In the genomic region with DNA sequence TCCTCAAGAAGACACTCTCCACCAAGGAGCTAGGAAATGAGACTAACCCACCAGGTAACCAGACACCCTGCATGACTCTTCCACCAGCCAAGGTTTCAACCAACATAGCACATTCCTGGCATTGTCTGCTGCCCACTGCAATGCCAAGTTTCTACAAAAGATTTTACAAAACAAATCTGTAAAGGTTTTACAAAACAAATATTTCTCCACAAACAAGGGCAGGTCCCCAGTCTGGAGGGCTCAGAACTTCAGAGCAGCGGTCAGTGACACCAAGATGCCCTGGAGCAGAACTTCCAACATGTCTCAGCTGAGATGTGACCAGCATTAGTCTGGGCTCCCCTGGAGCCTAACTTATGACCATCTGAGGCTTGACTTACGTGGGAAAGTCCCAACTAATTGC, we compare ENCODE assay signal across 25 cellular contexts. TPM values are rescaled to one million over a fixed set of nuclear protein-coding genes. Genes with fewer than 3 reads are reported as not detected.
A peak's percentile ranks its signal among the peaks of the same experiment; 100 is the strongest.
DNase-seq lines count a peak whose midpoint lies in the region; ATAC-seq, FAIRE-seq and TF ChIP-seq lines count a peak whose summit lies in the region.
"Had no signal": no experiment of that assay in that cellular context is flagged by ENCODE, and none has a peak within 500 bp of the region (broad histone marks: within the 10 kb centered on the region; RNA-seq: fewer than 3 reads in every experiment).

No MANE protein-coding gene starts in this region.

- H3K27me3 ChIP-seq in GM23248 (replicated peaks; ENCODE audit: insufficient read depth) (no peaks in the 10 kb centered on the region), Panc1 (ENCODE audit: control insufficient read depth, insufficient read depth, low read length) (no peaks in the 10 kb centered on the region), bronchial epithelial cell (ENCODE audit: control insufficient read depth, insufficient read depth, low read length) (no peaks in the 10 kb centered on the region)
- H3K27me3 ChIP-seq: dorsolateral prefrontal cortex, heart right ventricle, left lung, vagina had no signal

- CTCF ChIA-PET in Panc1 (lab: Charles Lee), result interaction anchor here (0.8 kb wide), 1 partner anchor 580 kb away, joined by 3 read pairs; no protein-coding TSS in a partner anchor

- in situ Hi-C loops in GM23248 (cut with MboI) (no loop called here), Panc1 (cut with HindIII; ENCODE audit: low pct_unique_long_range_greater_than_20kb, low sequenced_read_pairs) (no loop called here)

- no peaks in the 10 kb centered on the region for H3K9me2 ChIP-seq in GM23248 (ENCODE audit: insufficient read depth)

- no peak for FAIRE-seq in bronchial epithelial cell (lab: Jason Lieb, UNC)

- no peak overlapping the region for H2AFZ ChIP-seq in GM23248

- H3K4me3 ChIP-seq in GM23248 (no peak overlapping the region), Panc1 (ENCODE audit: low read depth in 2 of 2, low read length in 2 of 2) (no peak overlapping the region), bronchial epithelial cell (ENCODE audit: low read depth, low read length) (no peak overlapping the region)
- H3K4me3 ChIP-seq: dorsolateral prefrontal cortex, heart right ventricle, left lung, skin epidermis, vagina had no signal

- no peaks in the 10 kb centered on the region for H3F3A ChIP-seq in GM23248 (ENCODE audit: insufficient read depth)

- TF ChIP-seq CTCF in Panc1 (IDR thresholded peaks at IDR 0.05), result no peak
- no peak for TF ChIP-seq CTCF in bronchial epithelial cell (IDR thresholded peaks at IDR 0.05; ENCODE audit: insufficient read depth, low read length, severe bottlenecking)
- TF ChIP-seq CTCF in omental fat pad (IDR thresholded peaks at IDR 0.05), result no peak

- intact Hi-C loops in Panc1 (cut with micrococcal nuclease; ENCODE audit: unreplicated experiment), result no loop called here

- H4K20me1 ChIP-seq in GM23248 (ENCODE audit: insufficient read depth), result no peaks in the 10 kb centered on the region

- 72 to 84% methylated on average over 2 of the region's 2 CpGs for WGBS in GM23248 (ENCODE audit: low coverage in 1 of 2, low lambda C conversion rate in 2 of 2, missing lambda C conversion rate in 2 of 2), 2 experiments

- H3K9me3 ChIP-seq in GM23248 (ENCODE audit: low read depth) (no peaks in the 10 kb centered on the region), Panc1 (ENCODE audit: control insufficient read depth, insufficient read depth, low read depth, low read length) (no peaks in the 10 kb centered on the region)
- H3K9me3 ChIP-seq: heart right ventricle, left lung, vagina had no signal

- no peak overlapping the region for H3K9ac ChIP-seq in GM23248

- H3K36me3 ChIP-seq in GM23248 (ENCODE audit: low read depth) (no peaks in the 10 kb centered on the region), Panc1 (ENCODE audit: control insufficient read depth, insufficient read depth, low read length) (no peaks in the 10 kb centered on the region), bronchial epithelial cell (ENCODE audit: control insufficient read depth, insufficient read depth, low read length) (no peaks in the 10 kb centered on the region)
- H3K36me3 ChIP-seq: heart right ventricle, left lung, vagina had no signal

- POLR2A ChIA-PET in Panc1 (lab: Charles Lee), result no interaction called here

- DNase-seq in GM23248, result peak; percentile 12
- DNase-seq in Panc1 (ENCODE audit: low read depth, low spot score), result no peak
- DNase-seq in bronchial epithelial cell (ENCODE audit: low read depth), result peak; percentile 58
- no peak for DNase-seq in omental fat pad (ENCODE audit: low spot score)
- DNase-seq in NCI-H187 treated with DMSO at 0.1 percent for 48 hours (lab: John Stamatoyannopoulos, UW), result no peak
- no peak for DNase-seq in NCI-H1417 treated with DMSO at 0.1 percent for 48 hours (lab: John Stamatoyannopoulos, UW)
- DNase-seq in NCI-H2227 (lab: John Stamatoyannopoulos, UW; ENCODE audit: unreplicated experiment), result no peak
- no peak for DNase-seq in activated T-cell treated with anti-CD3 and anti-CD28 coated beads, Interleukin-2, amount 50 U/mL, for 48 hours
- DNase-seq: activated CD4-positive, alpha-beta T cell treated with anti-CD3 and anti-CD28 coated beads for 1 hour; activated CD8-positive, alpha-beta T cell treated with anti-CD3 and anti-CD28 coated beads, Interleukin-2, amount 10 ng/mL, durations not matched to agents 7 days and 5 days; activated naive CD4-positive, alpha-beta T cell treated with anti-CD3 and anti-CD28 coated beads for 36 hours; DMS 273 treated with DMSO at 0.1 percent for 48 hours; dorsolateral prefrontal cortex; heart right ventricle; HFFc6; left lung; NCI-H1105 treated with DMSO at 0.1 percent for 48 hours; NCI-H2107; NCI-H524 treated with DMSO at 0.1 percent for 48 hours; SHP77; stimulated activated CD4-positive, alpha-beta T cell treated with anti-CD3 and anti-CD28 coated beads, Interleukin-1b, Interleukin-23, amount 100 ng/mL, for 48 hours had no signal

- H3K4me2 ChIP-seq in GM23248 (ENCODE audit: unreplicated experiment), result peak overlapping the region; percentile 9

- ATAC-seq in Panc1 (0 out of 2 replicates have a peak, but pooled peaks have one; percentile 29), omental fat pad (ENCODE audit: low FRiP score) (peak; percentile 53)
- ATAC-seq: activated CD8-positive, alpha-beta T cell treated with anti-CD3 and anti-CD28 coated beads, Interleukin-2, amount 10 ng/mL, durations not matched to agents 7 days and 5 days; heart right ventricle had no signal

- H3K27ac ChIP-seq in GM23248, result no peak overlapping the region
- H3K27ac ChIP-seq in Panc1 (ENCODE audit: low read length), result no peak overlapping the region
- H3K27ac ChIP-seq: dorsolateral prefrontal cortex, heart right ventricle, skin epidermis, vagina had no signal

- H3K79me2 ChIP-seq in GM23248 (ENCODE audit: insufficient read depth), result no peaks in the 10 kb centered on the region

- H3K4me1 ChIP-seq in GM23248 (ENCODE audit: insufficient read depth), result peaks cover 14% of the 10 kb centered on the region
- peaks cover 3% of the 10 kb centered on the region; the same call in 1 of the 2 replicates for H3K4me1 ChIP-seq in Panc1 (ENCODE audit: control insufficient read depth, insufficient read depth, low read length)
- H3K4me1 ChIP-seq: vagina had no signal

- BruUV-seq in Panc1 (replicated peaks; lab: Mats Ljungman, UMichigan), result no TSS peak

RNA-seq across cellular contexts. Expression of a gene that starts 14.0 kb away (rescaled TPM):
- total RNA-seq in GM23248 (2014; rRNA removed; shearing (Covaris generic)), result 5.6 and 7.1 TPM in 2 replicates
- 3.9 and 4.1 TPM in 2 replicates for polyA plus RNA-seq in GM23248 (2016; fragmentation: Nextera tagmentation; extraction: Ambion mirVana)
- total RNA-seq in Panc1 (2021; ENCODE audit: unreplicated experiment) (8.6 TPM), bronchial epithelial cell (21.4 and 26.1 TPM in 2 replicates), omental fat pad (10 to 100 TPM; 21.0 to 47.4 (median 35.7) TPM)
- polyA plus RNA-seq in Panc1 (2012; ENCODE audit: insufficient read length), result 13.4 TPM
- total RNA-seq: G401 had no signal
- polyA plus RNA-seq: CD14-positive monocyte had no signal

Comparison
In these comparisons a context has a peak if more than half of its experiments do, and no peak if none do; other contexts are left out.
1. DNase-seq: peak in GM23248 (single experiment) and bronchial epithelial cell (single experiment); none in Panc1 (single experiment), omental fat pad (single experiment), NCI-H187 treated with DMSO at 0.1 percent for 48 hours (single experiment), NCI-H1417 treated with DMSO at 0.1 percent for 48 hours (single experiment), NCI-H2227 (single experiment) and activated T-cell treated with anti-CD3 and anti-CD28 coated beads, Interleukin-2, amount 50 U/mL, for 48 hours (0 of 2).